8 cellular contexts compared by ENCODE assay signal in genomic region chr13:89695343-89696257, GRCh38.
DNase-seq lines count a peak whose midpoint lies in the region; ATAC-seq and TF ChIP-seq lines count a peak whose summit lies in the region.

No MANE protein-coding gene starts in this region.

- TF ChIP-seq CTCF in esophagus squamous epithelium (IDR thresholded peaks at IDR 0.05), result peak in 5 of 6 experiments; percentile 33 to 50 (median 46)

- H3K4me1 Mint-ChIP-seq in immature natural killer cell, result no peaks in the 10 kb centered on the region

- H3K27ac ChIP-seq in esophagus squamous epithelium, result no peak overlapping the region

- H3K4me3 Mint-ChIP-seq in immature natural killer cell, result no peak overlapping the region

- H3K27ac Mint-ChIP-seq in immature natural killer cell, result no peak overlapping the region

- 7 to 19% methylated on average over 4 of the region's 4 CpGs for WGBS in esophagus squamous epithelium, 2 donors

- peaks cover 0 to 2% (median 0%) of the 10 kb centered on the region in 3 donors for H3K27me3 Mint-ChIP-seq in immature natural killer cell (ENCODE audit: low read depth in 3 of 3)

- no peaks in the 10 kb centered on the region for H3K4me1 ChIP-seq in esophagus squamous epithelium

- TF ChIP-seq POLR2A in esophagus squamous epithelium (IDR thresholded peaks at IDR 0.05), result no peak

- DNase-seq in DMS153 (lab: John Stamatoyannopoulos, UW) (peak; percentile 24), HPDE6-E6E7 (ENCODE audit: extremely low spot score) (peak; percentile 14), OCI-M1 (lab: John Stamatoyannopoulos, UW) (peak; percentile 73), esophagus squamous epithelium (lab: John Stamatoyannopoulos, UW) (no peak), occipital lobe (lab: John Stamatoyannopoulos, UW) (peak; percentile 1), immature natural killer cell (no peak), NCI-H1105 treated with DMSO at 0.1 percent for 48 hours (lab: John Stamatoyannopoulos, UW) (no peak)

- intact Hi-C loops in esophagus squamous epithelium (cut with DNase I), result no loop called here

- ATAC-seq in HG03097 (IDR thresholded peaks at IDR 0.05; ENCODE audit: low FRiP score, unreplicated experiment), result no peak

- H3K36me3 ChIP-seq in esophagus squamous epithelium, result no peaks in the 10 kb centered on the region

- no peaks in the 10 kb centered on the region for H3K36me3 Mint-ChIP-seq in immature natural killer cell

- no peaks in the 10 kb centered on the region for H3K9me3 ChIP-seq in esophagus squamous epithelium

- peaks cover 0 to 11% (median 7%) of the 10 kb centered on the region in 6 donors for H3K9me3 Mint-ChIP-seq in immature natural killer cell

- H3K4me3 ChIP-seq in esophagus squamous epithelium, result no peak overlapping the region

- no peaks in the 10 kb centered on the region for H3K27me3 ChIP-seq in esophagus squamous epithelium

Comparison
In these comparisons a context has a peak if more than half of its experiments do, and no peak if none do; other contexts are left out.
1. DNase-seq: peak in DMS153 (single experiment), HPDE6-E6E7 (single experiment), OCI-M1 (single experiment) and occipital lobe (single experiment); none in esophagus squamous epithelium (single experiment), immature natural killer cell (0 of 3) and NCI-H1105 treated with DMSO at 0.1 percent for 48 hours (single experiment).